ENCODE assay signal across 8 cellular contexts in genomic region chr2:165067958-165068612, GRCh38.
DNase-seq lines count a peak whose midpoint lies in the region; ATAC-seq and TF ChIP-seq lines count a peak whose summit lies in the region.

No MANE protein-coding gene starts in this region.

- WGBS in mesodermal cell (ENCODE audit: insufficient coverage in 2 of 2), 2 experiments: 0% methylated on average over 4 to 5 of the region's 12 CpGs

- H3K9me3 ChIP-seq in mesodermal cell (ENCODE audit: control insufficient read depth, low read length): no peaks in the 10 kb centered on the region

- no peak for ATAC-seq in HG02852 (IDR thresholded peaks at IDR 0.05; ENCODE audit: unreplicated experiment)
- ATAC-seq in stimulated activated naive CD8-positive, alpha-beta T cell treated with anti-CD3 and anti-CD28 coated beads, Interleukin-15, Interleukin-2, amounts not matched to agents 100 U/mL and 50 U/mL, for 24 hours: no peak

- DNase-seq in ELF-1 (ENCODE audit: low read depth, low spot score): peak; percentile 93
- peak; percentile 98 for DNase-seq in NCI-H2227 treated with DMSO at 0.1 percent for 48 hours (lab: John Stamatoyannopoulos, UW)
- no peak for DNase-seq in coronary artery (ENCODE audit: low spot score)
- no peak for DNase-seq in SIG-M5 treated with dmso at 0.1 percent for 504 hours (lab: John Stamatoyannopoulos, UW; ENCODE audit: unreplicated experiment)
- no peak for DNase-seq in dermis blood vessel endothelial cell
- DNase-seq in stimulated activated naive CD8-positive, alpha-beta T cell treated with anti-CD3 and anti-CD28 coated beads, Interleukin-15, Interleukin-2, amounts not matched to agents 100 U/mL and 50 U/mL, for 24 hours: no peak

- H3K4me1 ChIP-seq in mesodermal cell (ENCODE audit: control insufficient read depth, insufficient read depth, low read length, poor library complexity, severe bottlenecking): peaks cover 6% of the 10 kb centered on the region

- no peak for TF ChIP-seq CTCF in coronary artery (IDR thresholded peaks at IDR 0.05)

- peak overlapping the region; percentile 33 for H3K4me3 ChIP-seq in coronary artery
- peak overlapping the region; percentile 6 for H3K4me3 ChIP-seq in mesodermal cell (ENCODE audit: extremely low read depth, insufficient read depth, low read length, poor library complexity, severe bottlenecking)

- no peaks in the 10 kb centered on the region for H3K36me3 ChIP-seq in mesodermal cell (ENCODE audit: control insufficient read depth, insufficient read depth, low read length)

- H3K27ac ChIP-seq in coronary artery (no peak overlapping the region), mesodermal cell (ENCODE audit: low read depth, low read length, severe bottlenecking) (peak overlapping the region; percentile 80)

Comparison
In these comparisons a context has a peak if more than half of its experiments do, and no peak if none do; other contexts are left out.
1. DNase-seq: peak in ELF-1 (single experiment) and NCI-H2227 treated with DMSO at 0.1 percent for 48 hours (single experiment); none in coronary artery (single experiment), SIG-M5 treated with dmso at 0.1 percent for 504 hours (single experiment), dermis blood vessel endothelial cell (single experiment) and stimulated activated naive CD8-positive, alpha-beta T cell treated with anti-CD3 and anti-CD28 coated beads, Interleukin-15, Interleukin-2, amounts not matched to agents 100 U/mL and 50 U/mL, for 24 hours (single experiment).